Comparison of ENCODE assay signal across 17 cellular contexts in genomic region chr11:26188559-26188958, GRCh38.
DNase-seq lines count a peak whose midpoint lies in the region; ATAC-seq and TF ChIP-seq lines count a peak whose summit lies in the region.
"Had no signal": no experiment of that assay in that cellular context is flagged by ENCODE, and none has a peak within 500 bp of the region (broad histone marks: within the 10 kb centered on the region; RNA-seq: fewer than 3 reads in every experiment).

No MANE protein-coding gene starts in this region.

- intact Hi-C loops in OCI-LY7 (cut with micrococcal nuclease; ENCODE audit: unreplicated experiment) = no loop called here

- H3K9me2 ChIP-seq in OCI-LY7 (ENCODE audit: insufficient read depth, low read length) = no peaks in the 10 kb centered on the region

- H3K4me3 ChIP-seq in OCI-LY7 (ENCODE audit: low read depth, low read length, poor library complexity, severe bottlenecking) (no peak overlapping the region), fibroblast of pulmonary artery (replicated peaks; ENCODE audit: low read depth, low read length) (no peak overlapping the region), retinal pigment epithelial cell (ENCODE audit: low read length) (no peak overlapping the region)
- H3K4me3 ChIP-seq: BLaER1, Peyer's patch, prostate gland had no signal

- H4K20me1 ChIP-seq in OCI-LY7 (ENCODE audit: insufficient read depth, low read length) = no peaks in the 10 kb centered on the region
- H4K20me1 ChIP-seq: BLaER1 had no signal

- peak; percentile 61 for DNase-seq in AG20443 (ENCODE audit: low spot score)
- DNase-seq in OCI-LY7 (ENCODE audit: low spot score) = no peak
- peak; percentile 23 for DNase-seq in fibroblast of pulmonary artery (ENCODE audit: low read depth)
- peak; percentile 16 for DNase-seq in retinal pigment epithelial cell (ENCODE audit: low read depth)
- no peak for DNase-seq in stimulated activated CD4-positive, alpha-beta T cell treated with anti-CD3 and anti-CD28 coated beads, Interleukin-2, amount 100 ng/mL, for 24 hours
- no peak for DNase-seq in ACHN
- DNase-seq in NCI-H2196 (lab: John Stamatoyannopoulos, UW; ENCODE audit: unreplicated experiment) = no peak
- DNase-seq: activated CD4-positive, alpha-beta T cell treated with anti-CD3 and anti-CD28 coated beads, Interleukin-2, amount 50 U/mL, for 4 hours; activated T-cell treated with anti-CD3 and anti-CD28 coated beads, Interleukin-2, amount 50 U/mL, for 24 hours; KG1; NCI-H1092; NCI-H526 treated with DMSO at 0.1 percent for 48 hours; Peyer's patch had no signal

- no peaks in the 10 kb centered on the region for H3K79me2 ChIP-seq in OCI-LY7 (ENCODE audit: insufficient read depth, low read depth, low read length)

- in situ Hi-C loops in ACHN (cut with HindIII; ENCODE audit: low pct_ligation_motif_present, low pct_unique_long_range_greater_than_20kb, low sequenced_read_pairs) = no loop called here

- CTCF ChIA-PET in OCI-LY7 (lab: Charles Lee; ENCODE audit: unreplicated experiment) = interaction anchor here (1.1 kb wide), 1 partner anchor 206 kb away, joined by 4 read pairs; no protein-coding TSS in a partner anchor

- H3K4me2 ChIP-seq in OCI-LY7 (ENCODE audit: low read length) = no peak overlapping the region
- H3K4me2 ChIP-seq: BLaER1 had no signal

- no peaks in the 10 kb centered on the region for H3K9me3 ChIP-seq in OCI-LY7 (ENCODE audit: low read length)
- H3K9me3 ChIP-seq: BLaER1, Peyer's patch, prostate gland had no signal

- H3K36me3 ChIP-seq in OCI-LY7 (ENCODE audit: insufficient read depth, low read length) = no peaks in the 10 kb centered on the region
- H3K36me3 ChIP-seq: BLaER1, brain microvascular endothelial cell, Peyer's patch, prostate gland had no signal

- H3K4me1 ChIP-seq in OCI-LY7 (ENCODE audit: insufficient read depth, low read length, poor library complexity, severe bottlenecking) = peaks cover 8% of the 10 kb centered on the region
- H3K4me1 ChIP-seq: BLaER1, Peyer's patch, prostate gland had no signal

- peak overlapping the region; percentile 9; the same call in 1 of the 2 replicates for H2AFZ ChIP-seq in OCI-LY7 (ENCODE audit: low read length)

- H3K27ac ChIP-seq in OCI-LY7 (ENCODE audit: low read depth, low read length, poor library complexity, severe bottlenecking) = no peak overlapping the region
- H3K27ac ChIP-seq: BLaER1, brain microvascular endothelial cell, Peyer's patch, prostate gland had no signal

- TF ChIP-seq CTCF in OCI-LY7 (conservative IDR thresholded peaks at IDR 0.05; ENCODE audit: low read length) (no peak), fibroblast of pulmonary artery (IDR thresholded peaks at IDR 0.05; ENCODE audit: low read length, missing control alignments) (no peak), retinal pigment epithelial cell (conservative IDR thresholded peaks at IDR 0.05; ENCODE audit: low read depth, low read length) (no peak)

- no peak for ATAC-seq in GM18867 (IDR thresholded peaks at IDR 0.05; ENCODE audit: unreplicated experiment)

- no TSS peak for BruUV-seq in OCI-LY7 (replicated peaks; lab: Mats Ljungman, UMichigan)

- POLR2A ChIA-PET in OCI-LY7 (lab: Charles Lee) = interaction anchor here (0.5 kb wide), 1 partner anchor 30 kb away, joined by 3 read pairs; no protein-coding TSS in a partner anchor

Comparison
In these comparisons a context has a peak if more than half of its experiments do, and no peak if none do; other contexts are left out.
1. DNase-seq: peak in AG20443 (single experiment), fibroblast of pulmonary artery (single experiment) and retinal pigment epithelial cell (single experiment); none in OCI-LY7 (single experiment), stimulated activated CD4-positive, alpha-beta T cell treated with anti-CD3 and anti-CD28 coated beads, Interleukin-2, amount 100 ng/mL, for 24 hours (0 of 2), ACHN (single experiment) and NCI-H2196 (single experiment).